In genomic region chr9:20650750-20651299, GRCh38 we compare ENCODE assay signal across 25 cellular contexts.
"Had no signal": no experiment of that assay in that cellular context is flagged by ENCODE, and none has a peak within 500 bp of the region (broad histone marks: within the 10 kb centered on the region; RNA-seq: fewer than 3 reads in every experiment).

No MANE protein-coding gene starts in this region.

- H3K4me2 ChIP-seq: SK-N-SH had no signal

- H3K4me1 ChIP-seq: Peyer's patch, SJCRH30 had no signal

- H3K9me2 ChIP-seq: SK-N-SH had no signal

- H3K27ac ChIP-seq: brain microvascular endothelial cell, Peyer's patch, RWPE1, SJCRH30 had no signal

- H3K9me3 ChIP-seq: Peyer's patch, SJCRH30 had no signal

- H3K27me3 ChIP-seq: brain microvascular endothelial cell, Peyer's patch, SJCRH30 had no signal

- ATAC-seq: activated CD4-positive, CD25-positive, alpha-beta regulatory T cell treated with anti-CD3 and anti-CD28 coated beads, Interleukin-2, amount 50 U/mL, for 24 hours; activated CD8-positive, alpha-beta T cell treated with anti-CD3 and anti-CD28 coated beads for 36 hours; activated T-cell treated with anti-CD3 and anti-CD28 coated beads, Interleukin-2, amount 50 U/mL, for 72 hours had no signal

- H3K36me3 ChIP-seq: brain microvascular endothelial cell, Peyer's patch, SJCRH30 had no signal

- H3K4me3 ChIP-seq: Peyer's patch, SJCRH30 had no signal

- H3K9ac ChIP-seq: SK-N-SH had no signal

- DNase-seq: activated CD4-positive, alpha-beta T cell treated with anti-CD3 and anti-CD28 coated beads for 4 hours; activated CD8-positive, alpha-beta memory T cell treated with anti-CD3 and anti-CD28 coated beads, Interleukin-2, amount 50 U/mL, for 4 hours; activated CD8-positive, alpha-beta T cell treated with anti-CD3 and anti-CD28 coated beads for 36 hours; activated gamma-delta T cell treated with Interleukin-2 at 50 U/mL for 16 hours; activated naive CD4-positive, alpha-beta T cell treated with anti-CD3 and anti-CD28 coated beads, Interleukin-2, amount 10 ng/mL, durations not matched to agents 7 days and 5 days; activated naive CD8-positive, alpha-beta T cell treated with anti-CD3 and anti-CD28 coated beads for 36 hours; activated T-cell treated with anti-CD3 and anti-CD28 coated beads, Interleukin-2, amount 50 U/mL, for 72 hours; brain microvascular endothelial cell; cerebellar nuclear complex; KG1; NCI-H1092 treated with DMSO at 0.1 percent for 48 hours; NCI-H1417 treated with DMSO at 0.1 percent for 48 hours; NCI-H187; NCI-H2171 treated with DMSO at 0.1 percent for 48 hours; NCI-H226; NCI-H526; NK-92 treated with Interleukin-12 subunit alpha and Interleukin-12 subunit beta, amount 100 ng/mL, for 24 hours; OCI-M1; Peyer's patch; Right ventricle myocardium superior; SJCRH30; SK-N-SH; T-helper 1 cell had no signal
